ENCODE assay signal across 1 cellular context in the genomic region with DNA sequence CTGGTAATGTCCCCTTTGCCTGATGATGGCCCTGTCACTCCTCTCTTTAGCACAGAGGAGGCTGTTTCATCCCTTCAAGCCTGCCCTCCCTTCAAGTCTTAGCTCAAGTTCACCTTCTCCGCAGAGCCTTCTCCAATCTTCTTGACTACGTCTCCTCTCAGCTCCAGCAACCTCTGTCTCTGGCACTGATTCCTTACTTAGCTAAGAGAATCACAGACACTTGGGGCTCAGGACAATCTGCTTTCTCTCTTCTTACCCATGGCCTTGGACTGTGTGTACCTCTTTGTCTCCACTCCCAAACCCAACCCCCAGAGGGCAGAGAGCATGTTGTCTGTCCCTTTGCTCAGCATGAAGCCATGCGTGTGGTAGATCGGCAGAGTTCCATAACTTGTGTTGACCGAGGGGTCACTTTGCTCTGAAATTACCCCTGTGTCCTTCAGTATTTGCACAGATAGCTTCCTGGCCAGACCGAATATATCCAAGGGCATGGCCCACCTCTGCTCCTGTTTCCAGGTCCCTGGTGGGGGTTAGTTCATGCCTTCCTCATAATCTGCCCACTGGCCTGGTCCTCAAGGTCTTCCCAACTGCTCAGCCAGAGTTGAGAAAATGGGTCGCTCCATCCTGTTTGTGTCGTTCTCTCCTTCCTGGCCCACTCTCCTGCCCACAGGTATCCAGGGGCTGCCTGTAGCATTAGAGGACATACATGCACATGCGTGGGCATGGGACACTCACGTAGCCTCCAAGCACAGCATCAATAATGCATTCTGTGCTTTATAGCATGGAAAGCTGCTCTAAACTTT.
TF ChIP-seq lines count a peak whose summit lies in the region.

No MANE protein-coding gene starts in this region.

TF ChIP-seq in HepG2, 621 proteins besides CTCF, POLR2A, EP300 and RAD21 (continued from another document and continues in another):
- TF ChIP-seq, protein P1, sequence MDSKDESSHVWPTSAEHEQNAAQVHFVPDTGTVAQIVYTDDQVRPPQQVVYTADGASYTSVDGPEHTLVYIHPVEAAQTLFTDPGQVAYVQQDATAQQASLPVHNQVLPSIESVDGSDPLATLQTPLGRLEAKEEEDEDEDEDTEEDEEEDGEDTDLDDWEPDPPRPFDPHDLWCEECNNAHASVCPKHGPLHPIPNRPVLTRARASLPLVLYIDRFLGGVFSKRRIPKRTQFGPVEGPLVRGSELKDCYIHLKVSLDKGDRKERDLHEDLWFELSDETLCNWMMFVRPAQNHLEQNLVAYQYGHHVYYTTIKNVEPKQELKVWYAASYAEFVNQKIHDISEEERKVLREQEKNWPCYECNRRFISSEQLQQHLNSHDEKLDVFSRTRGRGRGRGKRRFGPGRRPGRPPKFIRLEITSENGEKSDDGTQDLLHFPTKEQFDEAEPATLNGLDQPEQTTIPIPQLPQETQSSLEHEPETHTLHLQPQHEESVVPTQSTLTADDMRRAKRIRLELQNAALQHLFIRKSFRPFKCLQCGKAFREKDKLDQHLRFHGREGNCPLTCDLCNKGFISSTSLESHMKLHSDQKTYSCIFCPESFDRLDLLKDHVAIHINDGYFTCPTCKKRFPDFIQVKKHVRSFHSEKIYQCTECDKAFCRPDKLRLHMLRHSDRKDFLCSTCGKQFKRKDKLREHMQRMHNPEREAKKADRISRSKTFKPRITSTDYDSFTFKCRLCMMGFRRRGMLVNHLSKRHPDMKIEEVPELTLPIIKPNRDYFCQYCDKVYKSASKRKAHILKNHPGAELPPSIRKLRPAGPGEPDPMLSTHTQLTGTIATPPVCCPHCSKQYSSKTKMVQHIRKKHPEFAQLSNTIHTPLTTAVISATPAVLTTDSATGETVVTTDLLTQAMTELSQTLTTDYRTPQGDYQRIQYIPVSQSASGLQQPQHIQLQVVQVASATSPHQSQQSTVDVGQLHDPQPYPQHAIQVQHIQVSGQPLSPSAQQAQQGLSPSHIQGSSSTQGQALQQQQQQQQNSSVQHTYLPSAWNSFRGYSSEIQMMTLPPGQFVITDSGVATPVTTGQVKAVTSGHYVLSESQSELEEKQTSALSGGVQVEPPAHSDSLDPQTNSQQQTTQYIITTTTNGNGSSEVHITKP (CRISPR knock-in tag; IDR thresholded peaks at IDR 0.05; ENCODE audit: low read depth): 0 out of 2 replicates have a peak, but pooled peaks have one; percentile 82
- TF ChIP-seq ZNF354B (CRISPR knock-in tag; IDR thresholded peaks at IDR 0.05): no peak
- peak; percentile 47; the same call in 1 of the 2 replicates for TF ChIP-seq TCF7 (IDR thresholded peaks at IDR 0.05; ENCODE audit: low read depth)
- peak; percentile 50; the same call in 1 of the 2 replicates for TF ChIP-seq ZNF598 (CRISPR knock-in tag; IDR thresholded peaks at IDR 0.05; ENCODE audit: borderline replicate concordance)
- peak; percentile 57; the same call in 1 of the 2 replicates for TF ChIP-seq ZNF549 (CRISPR knock-in tag; IDR thresholded peaks at IDR 0.05)
- TF ChIP-seq ZNF282 (IDR thresholded peaks at IDR 0.05; ENCODE audit: partially characterized antibody): no peak
- TF ChIP-seq ZNF441 (CRISPR knock-in tag; IDR thresholded peaks at IDR 0.05; ENCODE audit: borderline replicate concordance): peak; percentile 96
- TF ChIP-seq, protein P2, sequence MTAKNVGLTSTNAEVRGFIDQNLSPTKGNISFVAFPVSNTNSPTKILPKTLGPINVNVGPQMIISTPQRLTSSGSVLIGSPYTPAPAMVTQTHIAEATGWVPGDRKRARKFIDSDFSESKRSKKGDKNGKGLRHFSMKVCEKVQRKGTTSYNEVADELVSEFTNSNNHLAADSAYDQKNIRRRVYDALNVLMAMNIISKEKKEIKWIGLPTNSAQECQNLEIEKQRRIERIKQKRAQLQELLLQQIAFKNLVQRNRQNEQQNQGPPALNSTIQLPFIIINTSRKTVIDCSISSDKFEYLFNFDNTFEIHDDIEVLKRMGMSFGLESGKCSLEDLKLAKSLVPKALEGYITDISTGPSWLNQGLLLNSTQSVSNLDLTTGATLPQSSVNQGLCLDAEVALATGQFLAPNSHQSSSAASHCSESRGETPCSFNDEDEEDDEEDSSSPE (CRISPR knock-in tag; IDR thresholded peaks at IDR 0.05): peak; percentile 61; the same call in 1 of the 2 replicates
- peak; percentile 97 for TF ChIP-seq MYC (CRISPR knock-in tag; IDR thresholded peaks at IDR 0.05; ENCODE audit: borderline replicate concordance)
- TF ChIP-seq STAT5B (CRISPR knock-in tag; IDR thresholded peaks at IDR 0.05): peak; percentile 93; the same call in 1 of the 2 replicates
- 0 out of 2 replicates have a peak, but pooled peaks have one; percentile 45 for TF ChIP-seq JUNB (CRISPR knock-in tag; IDR thresholded peaks at IDR 0.05; ENCODE audit: borderline replicate concordance)
- TF ChIP-seq SOX6 (IDR thresholded peaks at IDR 0.05): no peak
- TF ChIP-seq SOX6 (CRISPR knock-in tag; IDR thresholded peaks at IDR 0.05): peak; percentile 99
- TF ChIP-seq, protein P3, sequence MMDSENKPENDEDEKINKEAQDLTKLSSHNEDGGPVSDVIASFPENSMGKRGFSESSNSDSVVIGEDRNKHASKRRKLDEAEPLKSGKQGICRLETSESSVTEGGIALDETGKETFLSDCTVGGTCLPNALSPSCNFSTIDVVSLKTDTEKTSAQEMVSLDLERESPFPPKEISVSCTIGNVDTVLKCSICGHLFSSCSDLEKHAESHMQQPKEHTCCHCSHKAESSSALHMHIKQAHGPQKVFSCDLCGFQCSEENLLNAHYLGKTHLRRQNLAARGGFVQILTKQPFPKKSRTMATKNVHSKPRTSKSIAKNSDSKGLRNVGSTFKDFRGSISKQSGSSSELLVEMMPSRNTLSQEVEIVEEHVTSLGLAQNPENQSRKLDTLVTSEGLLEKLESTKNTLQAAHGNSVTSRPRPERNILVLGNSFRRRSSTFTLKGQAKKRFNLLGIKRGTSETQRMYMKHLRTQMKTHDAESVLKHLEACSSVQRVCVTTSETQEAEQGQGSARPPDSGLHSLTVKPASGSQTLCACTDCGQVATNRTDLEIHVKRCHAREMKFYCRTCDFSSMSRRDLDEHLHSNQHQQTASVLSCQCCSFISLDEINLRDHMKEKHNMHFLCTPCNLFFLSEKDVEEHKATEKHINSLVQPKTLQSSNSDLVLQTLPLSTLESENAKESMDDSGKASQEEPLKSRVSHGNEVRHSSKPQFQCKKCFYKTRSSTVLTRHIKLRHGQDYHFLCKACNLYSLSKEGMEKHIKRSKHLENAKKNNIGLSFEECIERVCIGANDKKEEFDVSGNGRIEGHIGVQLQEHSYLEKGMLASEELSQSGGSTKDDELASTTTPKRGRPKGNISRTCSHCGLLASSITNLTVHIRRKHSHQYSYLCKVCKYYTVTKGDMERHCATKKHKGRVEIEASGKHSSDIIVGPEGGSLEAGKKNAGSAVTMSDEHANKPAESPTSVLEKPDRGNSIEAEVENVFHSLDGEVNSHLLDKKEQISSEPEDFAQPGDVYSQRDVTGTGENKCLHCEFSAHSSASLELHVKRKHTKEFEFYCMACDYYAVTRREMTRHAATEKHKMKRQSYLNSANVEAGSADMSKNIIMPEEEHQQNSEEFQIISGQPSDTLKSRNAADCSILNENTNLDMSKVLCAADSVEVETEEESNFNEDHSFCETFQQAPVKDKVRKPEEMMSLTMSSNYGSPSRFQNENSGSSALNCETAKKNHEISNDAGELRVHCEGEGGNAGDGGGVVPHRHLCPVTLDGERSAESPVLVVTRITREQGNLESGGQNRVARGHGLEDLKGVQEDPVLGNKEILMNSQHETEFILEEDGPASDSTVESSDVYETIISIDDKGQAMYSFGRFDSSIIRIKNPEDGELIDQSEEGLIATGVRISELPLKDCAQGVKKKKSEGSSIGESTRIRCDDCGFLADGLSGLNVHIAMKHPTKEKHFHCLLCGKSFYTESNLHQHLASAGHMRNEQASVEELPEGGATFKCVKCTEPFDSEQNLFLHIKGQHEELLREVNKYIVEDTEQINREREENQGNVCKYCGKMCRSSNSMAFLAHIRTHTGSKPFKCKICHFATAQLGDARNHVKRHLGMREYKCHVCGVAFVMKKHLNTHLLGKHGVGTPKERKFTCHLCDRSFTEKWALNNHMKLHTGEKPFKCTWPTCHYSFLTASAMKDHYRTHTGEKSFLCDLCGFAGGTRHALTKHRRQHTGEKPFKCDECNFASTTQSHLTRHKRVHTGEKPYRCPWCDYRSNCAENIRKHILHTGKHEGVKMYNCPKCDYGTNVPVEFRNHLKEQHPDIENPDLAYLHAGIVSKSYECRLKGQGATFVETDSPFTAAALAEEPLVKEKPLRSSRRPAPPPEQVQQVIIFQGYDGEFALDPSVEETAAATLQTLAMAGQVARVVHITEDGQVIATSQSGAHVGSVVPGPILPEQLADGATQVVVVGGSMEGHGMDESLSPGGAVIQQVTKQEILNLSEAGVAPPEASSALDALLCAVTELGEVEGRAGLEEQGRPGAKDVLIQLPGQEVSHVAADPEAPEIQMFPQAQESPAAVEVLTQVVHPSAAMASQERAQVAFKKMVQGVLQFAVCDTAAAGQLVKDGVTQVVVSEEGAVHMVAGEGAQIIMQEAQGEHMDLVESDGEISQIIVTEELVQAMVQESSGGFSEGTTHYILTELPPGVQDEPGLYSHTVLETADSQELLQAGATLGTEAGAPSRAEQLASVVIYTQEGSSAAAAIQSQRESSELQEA (CRISPR knock-in tag; IDR thresholded peaks at IDR 0.05; ENCODE audit: not compliant biosample characterization): no peak
- TF ChIP-seq, protein P4, sequence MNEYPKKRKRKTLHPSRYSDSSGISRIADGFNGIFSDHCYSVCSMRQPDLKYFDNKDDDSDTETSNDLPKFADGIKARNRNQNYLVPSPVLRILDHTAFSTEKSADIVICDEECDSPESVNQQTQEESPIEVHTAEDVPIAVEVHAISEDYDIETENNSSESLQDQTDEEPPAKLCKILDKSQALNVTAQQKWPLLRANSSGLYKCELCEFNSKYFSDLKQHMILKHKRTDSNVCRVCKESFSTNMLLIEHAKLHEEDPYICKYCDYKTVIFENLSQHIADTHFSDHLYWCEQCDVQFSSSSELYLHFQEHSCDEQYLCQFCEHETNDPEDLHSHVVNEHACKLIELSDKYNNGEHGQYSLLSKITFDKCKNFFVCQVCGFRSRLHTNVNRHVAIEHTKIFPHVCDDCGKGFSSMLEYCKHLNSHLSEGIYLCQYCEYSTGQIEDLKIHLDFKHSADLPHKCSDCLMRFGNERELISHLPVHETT (CRISPR knock-in tag; conservative IDR thresholded peaks at IDR 0.05): 0 out of 2 replicates have a peak, but pooled peaks have one; percentile 26
- peak; percentile 88 for TF ChIP-seq MEF2D (CRISPR knock-in tag; IDR thresholded peaks at IDR 0.05)
- TF ChIP-seq KLF6 (CRISPR knock-in tag; IDR thresholded peaks at IDR 0.05): peak; percentile 44; the same call in 1 of the 2 replicates
- no peak for TF ChIP-seq RFX3 (CRISPR knock-in tag; IDR thresholded peaks at IDR 0.05)
- peak; percentile 77; the same call in 1 of the 2 replicates for TF ChIP-seq HOXD1 (CRISPR knock-in tag; IDR thresholded peaks at IDR 0.05)
- TF ChIP-seq FOXK2 (IDR thresholded peaks at IDR 0.05): peak; percentile 66; the same call in 1 of the 2 replicates
- TF ChIP-seq, protein P5, sequence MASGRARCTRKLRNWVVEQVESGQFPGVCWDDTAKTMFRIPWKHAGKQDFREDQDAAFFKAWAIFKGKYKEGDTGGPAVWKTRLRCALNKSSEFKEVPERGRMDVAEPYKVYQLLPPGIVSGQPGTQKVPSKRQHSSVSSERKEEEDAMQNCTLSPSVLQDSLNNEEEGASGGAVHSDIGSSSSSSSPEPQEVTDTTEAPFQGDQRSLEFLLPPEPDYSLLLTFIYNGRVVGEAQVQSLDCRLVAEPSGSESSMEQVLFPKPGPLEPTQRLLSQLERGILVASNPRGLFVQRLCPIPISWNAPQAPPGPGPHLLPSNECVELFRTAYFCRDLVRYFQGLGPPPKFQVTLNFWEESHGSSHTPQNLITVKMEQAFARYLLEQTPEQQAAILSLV (CRISPR knock-in tag; IDR thresholded peaks at IDR 0.05; ENCODE audit: borderline replicate concordance): no peak
- no peak for TF ChIP-seq ATAD3A (CRISPR knock-in tag; IDR thresholded peaks at IDR 0.05)
- peak; percentile 71; the same call in 1 of the 2 replicates for TF ChIP-seq NFKBIZ (CRISPR knock-in tag; IDR thresholded peaks at IDR 0.05)
- TF ChIP-seq ZNF652 (CRISPR knock-in tag; IDR thresholded peaks at IDR 0.05; ENCODE audit: borderline replicate concordance, low read depth): peak; percentile 61; the same call in 1 of the 2 replicates
- no peak for TF ChIP-seq ZSCAN20 (CRISPR knock-in tag; IDR thresholded peaks at IDR 0.05; ENCODE audit: borderline replicate concordance)
- TF ChIP-seq, protein P6, sequence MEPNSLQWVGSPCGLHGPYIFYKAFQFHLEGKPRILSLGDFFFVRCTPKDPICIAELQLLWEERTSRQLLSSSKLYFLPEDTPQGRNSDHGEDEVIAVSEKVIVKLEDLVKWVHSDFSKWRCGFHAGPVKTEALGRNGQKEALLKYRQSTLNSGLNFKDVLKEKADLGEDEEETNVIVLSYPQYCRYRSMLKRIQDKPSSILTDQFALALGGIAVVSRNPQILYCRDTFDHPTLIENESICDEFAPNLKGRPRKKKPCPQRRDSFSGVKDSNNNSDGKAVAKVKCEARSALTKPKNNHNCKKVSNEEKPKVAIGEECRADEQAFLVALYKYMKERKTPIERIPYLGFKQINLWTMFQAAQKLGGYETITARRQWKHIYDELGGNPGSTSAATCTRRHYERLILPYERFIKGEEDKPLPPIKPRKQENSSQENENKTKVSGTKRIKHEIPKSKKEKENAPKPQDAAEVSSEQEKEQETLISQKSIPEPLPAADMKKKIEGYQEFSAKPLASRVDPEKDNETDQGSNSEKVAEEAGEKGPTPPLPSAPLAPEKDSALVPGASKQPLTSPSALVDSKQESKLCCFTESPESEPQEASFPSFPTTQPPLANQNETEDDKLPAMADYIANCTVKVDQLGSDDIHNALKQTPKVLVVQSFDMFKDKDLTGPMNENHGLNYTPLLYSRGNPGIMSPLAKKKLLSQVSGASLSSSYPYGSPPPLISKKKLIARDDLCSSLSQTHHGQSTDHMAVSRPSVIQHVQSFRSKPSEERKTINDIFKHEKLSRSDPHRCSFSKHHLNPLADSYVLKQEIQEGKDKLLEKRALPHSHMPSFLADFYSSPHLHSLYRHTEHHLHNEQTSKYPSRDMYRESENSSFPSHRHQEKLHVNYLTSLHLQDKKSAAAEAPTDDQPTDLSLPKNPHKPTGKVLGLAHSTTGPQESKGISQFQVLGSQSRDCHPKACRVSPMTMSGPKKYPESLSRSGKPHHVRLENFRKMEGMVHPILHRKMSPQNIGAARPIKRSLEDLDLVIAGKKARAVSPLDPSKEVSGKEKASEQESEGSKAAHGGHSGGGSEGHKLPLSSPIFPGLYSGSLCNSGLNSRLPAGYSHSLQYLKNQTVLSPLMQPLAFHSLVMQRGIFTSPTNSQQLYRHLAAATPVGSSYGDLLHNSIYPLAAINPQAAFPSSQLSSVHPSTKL (CRISPR knock-in tag; IDR thresholded peaks at IDR 0.05): peak; percentile 99
- TF ChIP-seq ZNF569 (CRISPR knock-in tag; IDR thresholded peaks at IDR 0.05; ENCODE audit: borderline replicate concordance): no peak
- no peak for TF ChIP-seq RBM22 (optimal IDR thresholded peaks at IDR 0.05; ENCODE audit: low read length)
- peak; percentile 40; the same call in 1 of the 2 replicates for TF ChIP-seq ZIK1 (CRISPR knock-in tag; IDR thresholded peaks at IDR 0.05; ENCODE audit: borderline replicate concordance, low read depth)
- TF ChIP-seq SIX4 (CRISPR knock-in tag; IDR thresholded peaks at IDR 0.05): peak; percentile 70; the same call in 1 of the 2 replicates
- TF ChIP-seq, protein P7, sequence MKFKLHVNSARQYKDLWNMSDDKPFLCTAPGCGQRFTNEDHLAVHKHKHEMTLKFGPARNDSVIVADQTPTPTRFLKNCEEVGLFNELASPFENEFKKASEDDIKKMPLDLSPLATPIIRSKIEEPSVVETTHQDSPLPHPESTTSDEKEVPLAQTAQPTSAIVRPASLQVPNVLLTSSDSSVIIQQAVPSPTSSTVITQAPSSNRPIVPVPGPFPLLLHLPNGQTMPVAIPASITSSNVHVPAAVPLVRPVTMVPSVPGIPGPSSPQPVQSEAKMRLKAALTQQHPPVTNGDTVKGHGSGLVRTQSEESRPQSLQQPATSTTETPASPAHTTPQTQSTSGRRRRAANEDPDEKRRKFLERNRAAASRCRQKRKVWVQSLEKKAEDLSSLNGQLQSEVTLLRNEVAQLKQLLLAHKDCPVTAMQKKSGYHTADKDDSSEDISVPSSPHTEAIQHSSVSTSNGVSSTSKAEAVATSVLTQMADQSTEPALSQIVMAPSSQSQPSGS (CRISPR knock-in tag; IDR thresholded peaks at IDR 0.05): peak; percentile 95
- TF ChIP-seq RXRB (CRISPR knock-in tag; IDR thresholded peaks at IDR 0.05; ENCODE audit: borderline replicate concordance): peak; percentile 97
